In the genomic region with DNA sequence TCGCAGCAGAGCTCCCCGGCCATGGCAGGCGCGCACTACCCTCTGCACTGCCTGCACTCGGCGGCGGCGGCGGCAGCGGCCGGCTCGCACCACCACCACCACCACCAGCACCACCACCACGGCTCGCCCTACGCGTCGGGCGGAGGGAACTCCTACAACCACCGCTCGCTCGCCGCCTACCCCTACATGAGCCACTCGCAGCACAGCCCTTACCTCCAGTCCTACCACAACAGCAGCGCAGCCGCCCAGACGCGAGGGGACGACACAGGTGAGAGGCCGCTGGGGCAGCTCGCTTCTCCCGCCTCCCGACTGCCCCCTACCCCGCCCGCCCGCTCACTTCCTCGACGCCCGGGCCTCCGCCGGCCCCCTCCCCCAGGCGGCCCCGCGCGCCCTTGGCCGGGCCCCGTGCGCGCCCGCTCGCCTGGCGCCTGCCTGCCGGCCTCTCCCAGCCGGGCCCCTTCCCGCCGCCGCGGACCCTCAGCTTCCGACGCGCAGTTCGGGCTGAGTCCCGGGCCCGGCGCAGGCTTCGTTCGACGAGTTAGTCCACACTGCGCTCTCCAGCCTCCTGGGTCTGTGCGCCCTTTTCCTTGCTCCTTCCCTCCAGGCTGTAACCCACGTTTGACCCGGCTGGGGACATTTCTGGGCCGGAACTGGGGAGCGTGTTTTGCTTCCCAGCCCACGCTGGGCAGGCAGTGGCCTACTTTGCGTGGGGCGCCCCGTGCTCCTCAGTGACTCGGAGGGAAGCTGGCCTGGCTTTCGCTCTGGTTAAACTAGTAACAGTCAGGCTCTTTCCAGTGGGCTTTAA, we compare ENCODE assay signal across 8 cellular contexts. TPM values are rescaled to one million over a fixed set of nuclear protein-coding genes. Genes with fewer than 3 reads are reported as not detected.
DNase-seq lines count a peak whose midpoint lies in the region; ATAC-seq and TF ChIP-seq lines count a peak whose summit lies in the region.

No MANE protein-coding gene starts in this region.

- H3F3A ChIP-seq in smooth muscle cell (ENCODE audit: low read depth), result no peaks in the 10 kb centered on the region

- H3K27ac Mint-ChIP-seq in activated naive CD4-positive, alpha-beta T cell treated with anti-CD3 and anti-CD28 coated beads, Interleukin-2, amount 50 U/mL, for 72 hours, result peak overlapping the region in 1 of 2 donors; percentile 29

- H3K79me2 ChIP-seq in smooth muscle cell (ENCODE audit: low read depth) (no peaks in the 10 kb centered on the region), OCI-LY7 (ENCODE audit: insufficient read depth, low read depth, low read length) (no peaks in the 10 kb centered on the region)

- H4K20me1 ChIP-seq in smooth muscle cell (ENCODE audit: low read depth) (no peaks in the 10 kb centered on the region), OCI-LY7 (ENCODE audit: insufficient read depth, low read length) (no peaks in the 10 kb centered on the region)

- POLR2A ChIA-PET in OCI-LY7 (lab: Charles Lee), result no interaction called here

- H3K36me3 Mint-ChIP-seq in activated naive CD4-positive, alpha-beta T cell treated with anti-CD3 and anti-CD28 coated beads, Interleukin-2, amount 50 U/mL, for 72 hours, result peaks cover 1 to 25% of the 10 kb centered on the region in 2 donors

- no peak overlapping the region for H3K27ac ChIP-seq in smooth muscle cell (ENCODE audit: low read depth)
- H3K27ac ChIP-seq in OCI-LY7 (ENCODE audit: low read depth, low read length, poor library complexity, severe bottlenecking), result no peak overlapping the region

- no peaks in the 10 kb centered on the region for H3K9me2 ChIP-seq in OCI-LY7 (ENCODE audit: insufficient read depth, low read length)

- ATAC-seq in activated naive CD4-positive, alpha-beta T cell treated with anti-CD3 and anti-CD28 coated beads, Interleukin-2, amount 50 U/mL, for 72 hours, result peak; percentile 64 to 80
- ATAC-seq in HG02970 (IDR thresholded peaks at IDR 0.05; ENCODE audit: low FRiP score, unreplicated experiment), result no peak

- intact Hi-C loops in OCI-LY7 (cut with micrococcal nuclease; ENCODE audit: unreplicated experiment), result no loop called here

- peak overlapping the region; percentile 54 for H2AFZ ChIP-seq in smooth muscle cell (ENCODE audit: low read depth)
- H2AFZ ChIP-seq in OCI-LY7 (ENCODE audit: low read length), result no peak overlapping the region

- H3K4me3 ChIP-seq in H7 (ENCODE audit: insufficient read depth, low read depth, low read length) (peak overlapping the region; percentile 38), smooth muscle cell (peak overlapping the region; percentile 59), OCI-LY7 (ENCODE audit: low read depth, low read length, poor library complexity, severe bottlenecking) (no peak overlapping the region)

- under 1% methylated on average over 60 of the region's 79 CpGs for WGBS in smooth muscle cell (ENCODE audit: low lambda C conversion rate)

- H3K9me3 Mint-ChIP-seq in activated naive CD4-positive, alpha-beta T cell treated with anti-CD3 and anti-CD28 coated beads, Interleukin-2, amount 50 U/mL, for 72 hours, result peaks cover 3% of the 10 kb centered on the region in 2 donors

- no peaks in the 10 kb centered on the region for H3K9me3 ChIP-seq in smooth muscle cell (replicated peaks; ENCODE audit: low read depth)
- no peaks in the 10 kb centered on the region for H3K9me3 ChIP-seq in OCI-LY7 (ENCODE audit: low read length)

- H3K4me2 ChIP-seq in smooth muscle cell (peak overlapping the region; percentile 92), OCI-LY7 (ENCODE audit: low read length) (no peak overlapping the region)

- CTCF ChIA-PET in OCI-LY7 (lab: Charles Lee; ENCODE audit: unreplicated experiment), result no interaction called here

- H3K36me3 ChIP-seq in H7 (replicated peaks; ENCODE audit: control insufficient read depth, insufficient read depth, low read length), result no peaks in the 10 kb centered on the region
- H3K36me3 ChIP-seq in smooth muscle cell (ENCODE audit: low read depth), result no peaks in the 10 kb centered on the region
- H3K36me3 ChIP-seq in OCI-LY7 (ENCODE audit: insufficient read depth, low read length), result no peaks in the 10 kb centered on the region

- H3K9ac ChIP-seq in smooth muscle cell (ENCODE audit: low read depth), result no peak overlapping the region

- BruUV-seq in OCI-LY7 (replicated peaks; lab: Mats Ljungman, UMichigan), result no TSS peak

- H3K4me1 ChIP-seq in smooth muscle cell (ENCODE audit: low read depth), result peaks cover 11% of the 10 kb centered on the region
- no peaks in the 10 kb centered on the region for H3K4me1 ChIP-seq in OCI-LY7 (ENCODE audit: insufficient read depth, low read length, poor library complexity, severe bottlenecking)

- no peak for TF ChIP-seq CTCF in smooth muscle cell (IDR thresholded peaks at IDR 0.05; ENCODE audit: borderline replicate concordance, insufficient read depth, poor library complexity, severe bottlenecking)
- no peak for TF ChIP-seq CTCF in OCI-LY7 (conservative IDR thresholded peaks at IDR 0.05; ENCODE audit: low read length)

- DNase-seq in DMS153 (lab: John Stamatoyannopoulos, UW) (peak; percentile 63), H7 (peak; percentile 91), NCI-H2107 treated with DMSO at 0.1 percent for 48 hours (lab: John Stamatoyannopoulos, UW; ENCODE audit: unreplicated experiment) (peak; percentile 76), hepatic stellate cell (ENCODE audit: low spot score) (peak; percentile 42), smooth muscle cell (lab: John Stamatoyannopoulos, UW; ENCODE audit: unreplicated experiment) (no peak), OCI-LY7 (ENCODE audit: low spot score) (no peak)
- no peak for DNase-seq in activated naive CD4-positive, alpha-beta T cell treated with anti-CD3 and anti-CD28 coated beads, Interleukin-2, amount 50 U/mL, for 72 hours (ENCODE audit: low spot score in 2 of 2)

- H3K27me3 ChIP-seq in H7 (ENCODE audit: control insufficient read depth, insufficient read depth, low read length) (peaks cover 91% of the 10 kb centered on the region), smooth muscle cell (ENCODE audit: low read depth) (peaks cover 96% of the 10 kb centered on the region)

RNA-seq across cellular contexts. Expression of a gene that starts 1.0 kb away (rescaled TPM):
- total RNA-seq in H7 (2014; rRNA removed; shearing (Covaris generic)), result not detected in 2 replicates
- total RNA-seq in activated naive CD4-positive, alpha-beta T cell treated with anti-CD3 and anti-CD28 coated beads, Interleukin-2, amount 50 U/mL, for 72 hours, result not detected
- total RNA-seq in smooth muscle cell, result 0.13 and 2.6 TPM in 2 replicates
- polyA plus RNA-seq in smooth muscle cell, result 0.43 and 1.9 TPM in 2 replicates
- total RNA-seq in OCI-LY7 (2014; rRNA removed; shearing (Covaris generic)), result not detected in 2 replicates
- not detected in 2 replicates for total RNA-seq in OCI-LY7 (2022)

RNA-seq across cellular contexts. Expression of a gene that starts 18.3 kb away (rescaled TPM):
- total RNA-seq in H7 (2014; rRNA removed; shearing (Covaris generic)), result not detected in 2 replicates
- not detected for total RNA-seq in activated naive CD4-positive, alpha-beta T cell treated with anti-CD3 and anti-CD28 coated beads, Interleukin-2, amount 50 U/mL, for 72 hours
- total RNA-seq in smooth muscle cell (1.2 and 3.5 TPM in 2 replicates), OCI-LY7 (2022) (not detected in 2 replicates)
- polyA plus RNA-seq in smooth muscle cell, result 4.3 and 15.0 TPM in 2 replicates
- total RNA-seq in OCI-LY7 (2014; rRNA removed; shearing (Covaris generic)), result not detected in 2 replicates

Comparison
In these comparisons a context has a peak if more than half of its experiments do, and no peak if none do; other contexts are left out.
1. DNase-seq: peak in DMS153 (single experiment), H7 (single experiment), NCI-H2107 treated with DMSO at 0.1 percent for 48 hours (single experiment) and hepatic stellate cell (single experiment); none in activated naive CD4-positive, alpha-beta T cell treated with anti-CD3 and anti-CD28 coated beads, Interleukin-2, amount 50 U/mL, for 72 hours (0 of 2), smooth muscle cell (single experiment) and OCI-LY7 (single experiment).